Comparison of ENCODE assay signal across 17 cellular contexts in the genomic region with DNA sequence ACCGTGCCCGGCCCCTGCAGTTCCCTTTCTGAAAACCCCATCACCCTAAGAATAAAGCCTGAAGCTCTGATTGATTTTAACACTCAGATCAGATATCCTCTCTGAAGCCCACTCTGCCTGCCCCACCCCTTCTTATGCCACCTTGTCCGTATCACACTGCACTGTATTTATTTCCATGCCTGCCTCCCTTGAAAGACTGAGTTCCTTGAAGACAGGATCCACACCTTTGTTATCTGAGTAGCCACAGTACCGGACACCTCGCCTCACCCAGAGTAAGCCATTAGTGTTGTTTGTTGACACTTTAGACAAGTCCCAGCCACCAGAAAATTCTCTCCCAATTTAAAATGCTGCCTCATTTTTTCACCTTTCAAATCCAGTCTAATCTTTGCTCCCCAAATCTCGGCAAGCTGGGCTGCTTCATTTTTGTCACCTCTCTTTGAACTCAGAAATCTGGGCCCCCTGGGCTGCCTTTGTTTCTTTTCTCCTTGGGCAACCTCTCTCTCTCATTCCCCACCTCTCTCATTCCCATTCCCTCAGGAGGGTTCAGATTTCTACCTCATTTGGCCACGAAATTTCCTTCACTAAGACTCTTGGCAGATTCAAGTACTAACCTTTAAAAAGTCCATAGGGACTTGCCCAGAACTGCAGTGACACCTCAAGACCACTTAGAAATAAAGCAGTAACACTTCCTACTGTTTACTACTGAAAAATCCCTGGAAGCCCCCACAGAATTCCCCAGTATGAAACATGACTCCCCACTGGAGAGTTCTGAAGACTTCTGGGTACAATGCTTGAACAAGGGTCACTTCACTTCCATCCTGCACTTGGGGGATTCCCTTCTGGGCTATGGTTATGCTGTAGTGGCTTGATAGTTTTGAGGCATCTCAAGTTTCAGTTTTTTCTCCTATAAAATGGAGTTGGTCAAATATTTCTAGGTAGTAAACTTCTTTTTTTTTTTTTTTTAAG. TPM values are rescaled to one million over a fixed set of nuclear protein-coding genes. Genes with fewer than 3 reads are reported as not detected.
A peak's percentile ranks its signal among the peaks of the same experiment; 100 is the strongest.
DNase-seq lines count a peak whose midpoint lies in the region; ATAC-seq and TF ChIP-seq lines count a peak whose summit lies in the region.
"Had no signal": no experiment of that assay in that cellular context is flagged by ENCODE, and none has a peak within 500 bp of the region (broad histone marks: within the 10 kb centered on the region; RNA-seq: fewer than 3 reads in every experiment).

No MANE protein-coding gene starts in this region.

- peak overlapping the region in 1 of 5 donors; percentile 0 for H3K9ac ChIP-seq in subcutaneous abdominal adipose tissue (ENCODE audit: low read length in 5 of 5)

- no peak for DNase-seq in activated naive CD4-positive, alpha-beta T cell treated with anti-CD3 and anti-CD28 coated beads, Interleukin-2, amount 50 U/mL, for 72 hours (ENCODE audit: low spot score in 2 of 2)
- DNase-seq in activated naive CD4-positive, alpha-beta T cell treated with Interleukin-2 at 50 U/mL for 16 hours = no peak
- DNase-seq in NCI-H69 (lab: John Stamatoyannopoulos, UW) (peak; percentile 66), glutamatergic neuron (no peak), UCSD-AML1 (lab: John Stamatoyannopoulos, UW; ENCODE audit: unreplicated experiment) (no peak), T-helper 1 cell (no peak), cerebellum (ENCODE audit: low spot score) (no peak)
- DNase-seq: activated CD4-positive, alpha-beta T cell treated with anti-CD3 and anti-CD28 coated beads, Interleukin-2, amount 10 ng/mL, durations not matched to agents 7 days and 5 days; effector CD8-positive, alpha-beta T cell; left ventricle myocardium superior; NCI-H1436 treated with DMSO at 0.1 percent for 48 hours; NK-92 treated with Interleukin-12 subunit alpha and Interleukin-12 subunit beta, amount 100 ng/mL, for 24 hours; stimulated activated CD4-positive, alpha-beta T cell treated with anti-CD3 and anti-CD28 coated beads, Interleukin-4, amount 100 ng/mL, for 4 hours; SW 1271 had no signal

- H3K9me3 ChIP-seq in subcutaneous abdominal adipose tissue (ENCODE audit: control insufficient read depth in 5 of 5, low read length in 5 of 5) = no peaks in the 10 kb centered on the region
- H3K9me3 ChIP-seq: gastroesophageal sphincter had no signal

- H3K36me3 Mint-ChIP-seq in activated naive CD4-positive, alpha-beta T cell treated with anti-CD3 and anti-CD28 coated beads, Interleukin-2, amount 50 U/mL, for 72 hours = no peaks in the 10 kb centered on the region
- H3K36me3 Mint-ChIP-seq in glutamatergic neuron (ENCODE audit: unreplicated experiment) = peaks cover 8% of the 10 kb centered on the region

- TF ChIP-seq CTCF in glutamatergic neuron (IDR thresholded peaks at IDR 0.05; ENCODE audit: partially characterized antibody, unreplicated experiment) = no peak

- peak in 1 of 2 donors; percentile 23 for ATAC-seq in activated naive CD4-positive, alpha-beta T cell treated with anti-CD3 and anti-CD28 coated beads, Interleukin-2, amount 50 U/mL, for 72 hours
- ATAC-seq: gastroesophageal sphincter, left ventricle myocardium superior had no signal

- H3K27ac Mint-ChIP-seq in activated naive CD4-positive, alpha-beta T cell treated with anti-CD3 and anti-CD28 coated beads, Interleukin-2, amount 50 U/mL, for 72 hours = peak overlapping the region; percentile 55 to 89
- peak overlapping the region; percentile 90 for H3K27ac Mint-ChIP-seq in glutamatergic neuron (ENCODE audit: unreplicated experiment)
- H3K27ac Mint-ChIP-seq: activated naive CD4-positive, alpha-beta T cell treated with anti-CD3 and anti-CD28 coated beads, Interleukin-2, amount 50 U/mL, for 24 hours had no signal

- no peaks in the 10 kb centered on the region for H3K9me3 Mint-ChIP-seq in activated naive CD4-positive, alpha-beta T cell treated with anti-CD3 and anti-CD28 coated beads, Interleukin-2, amount 50 U/mL, for 72 hours
- H3K9me3 Mint-ChIP-seq in glutamatergic neuron (ENCODE audit: unreplicated experiment) = peaks cover 9% of the 10 kb centered on the region
- H3K9me3 Mint-ChIP-seq: activated CD4-positive, alpha-beta T cell treated with anti-CD3 and anti-CD28 coated beads, Interleukin-2, amount 10 ng/mL, durations not matched to agents 7 days and 5 days; activated naive CD4-positive, alpha-beta T cell treated with anti-CD3 and anti-CD28 coated beads, Interleukin-2, amount 50 U/mL, for 24 hours had no signal

- H3K27me3 ChIP-seq in subcutaneous abdominal adipose tissue (ENCODE audit: control insufficient read depth in 5 of 5, insufficient read depth in 4 of 5, low read length in 5 of 5) = no peaks in the 10 kb centered on the region
- H3K27me3 ChIP-seq: gastroesophageal sphincter had no signal

- peak overlapping the region; percentile 68 for H3K4me3 Mint-ChIP-seq in glutamatergic neuron (ENCODE audit: unreplicated experiment)
- H3K4me3 Mint-ChIP-seq: activated CD4-positive, alpha-beta T cell treated with anti-CD3 and anti-CD28 coated beads, Interleukin-2, amount 10 ng/mL, durations not matched to agents 7 days and 5 days; activated naive CD4-positive, alpha-beta T cell treated with anti-CD3 and anti-CD28 coated beads, Interleukin-2, amount 50 U/mL, for 24 hours had no signal

- H3K4me1 Mint-ChIP-seq in glutamatergic neuron (ENCODE audit: low read depth, unreplicated experiment) = peaks cover 8% of the 10 kb centered on the region

- H3K27me3 Mint-ChIP-seq in glutamatergic neuron (ENCODE audit: unreplicated experiment) = peaks cover 4% of the 10 kb centered on the region
- H3K27me3 Mint-ChIP-seq: activated CD4-positive, alpha-beta T cell treated with anti-CD3 and anti-CD28 coated beads, Interleukin-2, amount 10 ng/mL, durations not matched to agents 7 days and 5 days; activated naive CD4-positive, alpha-beta T cell treated with anti-CD3 and anti-CD28 coated beads, Interleukin-2, amount 50 U/mL, for 24 hours had no signal

- peaks cover 0 to 34% (median 23%) of the 10 kb centered on the region in 5 donors for H3K36me3 ChIP-seq in subcutaneous abdominal adipose tissue (ENCODE audit: control insufficient read depth in 5 of 5, insufficient read depth in 5 of 5, low read length in 5 of 5)

- peak overlapping the region; percentile 97 for H3K27ac ChIP-seq in subcutaneous abdominal adipose tissue (ENCODE audit: low read depth, low read length)

- H3K4me3 ChIP-seq in subcutaneous abdominal adipose tissue (ENCODE audit: low read depth in 1 of 5, low read length in 5 of 5) = no peak overlapping the region
- H3K4me3 ChIP-seq: gastroesophageal sphincter had no signal

- H3K4me1 ChIP-seq in subcutaneous abdominal adipose tissue (ENCODE audit: control insufficient read depth in 5 of 5, insufficient read depth in 5 of 5, low read length in 5 of 5) = peaks cover 5 to 41% (median 24%) of the 10 kb centered on the region in 5 donors

RNA-seq across cellular contexts. Expression of gene PPP1R15B, which starts 8.7 kb away (rescaled TPM):
- 100 to 1,000 TPM in 1 of 2 donors, 10 to 100 TPM in 1; 54.6 to 138 TPM for total RNA-seq in activated naive CD4-positive, alpha-beta T cell treated with anti-CD3 and anti-CD28 coated beads, Interleukin-2, amount 50 U/mL, for 72 hours
- total RNA-seq in glutamatergic neuron (ENCODE audit: unreplicated experiment) (45.3 TPM), cerebellum (29.7 TPM)
